ENCODE assay signal across 17 cellular contexts in the genomic region with DNA sequence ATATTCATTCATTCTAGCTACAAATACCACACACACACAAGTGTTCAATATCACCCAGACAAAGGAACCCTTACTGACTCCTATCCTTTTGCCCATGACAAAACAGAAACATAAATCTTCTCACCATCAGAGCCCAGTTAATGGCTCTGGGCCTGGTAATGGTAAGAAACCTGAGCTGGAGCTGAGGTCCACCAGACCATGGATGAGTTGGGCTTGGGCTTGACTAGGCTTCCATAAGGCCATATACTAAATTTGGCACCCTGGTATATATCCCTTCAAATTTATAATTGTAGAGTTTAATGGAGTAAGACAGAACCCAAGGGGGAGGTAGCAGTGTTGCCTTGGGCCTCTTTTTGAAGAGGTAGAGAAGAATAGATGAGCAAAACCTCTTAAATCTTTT. TPM values are rescaled to one million over a fixed set of nuclear protein-coding genes. Genes with fewer than 3 reads are reported as not detected.
"Had no signal": no experiment of that assay in that cellular context is flagged by ENCODE, and none has a peak within 500 bp of the region (broad histone marks: within the 10 kb centered on the region; RNA-seq: fewer than 3 reads in every experiment).

No MANE protein-coding gene starts in this region.

- H3K79me2 ChIP-seq: hepatocyte had no signal

- H3K4me3 ChIP-seq: colonic mucosa, hepatocyte, left lung, mucosa of descending colon, pancreas, upper lobe of left lung had no signal

- H3K27ac ChIP-seq: colonic mucosa, hepatocyte, left lung, pancreas, upper lobe of left lung, WERI-Rb-1 had no signal

- H3K9me3 Mint-ChIP-seq: activated CD4-positive, alpha-beta memory T cell treated with anti-CD3 and anti-CD28 coated beads for 36 hours; activated naive CD4-positive, alpha-beta T cell treated with anti-CD3 and anti-CD28 coated beads, Interleukin-2, amount 50 U/mL, for 72 hours; activated T-cell treated with anti-CD3 and anti-CD28 coated beads, Interleukin-2, amount 50 U/mL, for 4 hours; stimulated activated naive CD8-positive, alpha-beta T cell treated with anti-CD3 and anti-CD28 coated beads, Interleukin-15, Interleukin-2, amounts not matched to agents 100 ng/mL and 50 ng/mL, for 24 hours had no signal

- H3K4me3 Mint-ChIP-seq: activated CD4-positive, alpha-beta memory T cell treated with anti-CD3 and anti-CD28 coated beads for 36 hours; activated CD4-positive, alpha-beta T cell treated with anti-CD3 and anti-CD28 coated beads for 36 hours; activated T-cell treated with anti-CD3 and anti-CD28 coated beads, Interleukin-2, amount 50 U/mL, for 4 hours; naive thymus-derived CD4-positive, alpha-beta T cell; stimulated activated naive CD8-positive, alpha-beta T cell treated with anti-CD3 and anti-CD28 coated beads, Interleukin-15, Interleukin-2, amounts not matched to agents 100 ng/mL and 50 ng/mL, for 24 hours had no signal

- H3K4me1 Mint-ChIP-seq: activated CD4-positive, alpha-beta T cell treated with anti-CD3 and anti-CD28 coated beads for 36 hours; naive thymus-derived CD4-positive, alpha-beta T cell had no signal

- H3K9me3 ChIP-seq: colonic mucosa, left lung, mucosa of descending colon, pancreas, upper lobe of left lung had no signal

- ATAC-seq: activated CD4-positive, alpha-beta T cell treated with anti-CD3 and anti-CD28 coated beads for 36 hours; activated naive CD4-positive, alpha-beta T cell treated with anti-CD3 and anti-CD28 coated beads, Interleukin-2, amount 50 U/mL, for 72 hours; activated T-cell treated with anti-CD3 and anti-CD28 coated beads, Interleukin-2, amount 50 U/mL, for 4 hours; esophagus mucosa; left lung; mucosa of descending colon; naive thymus-derived CD4-positive, alpha-beta T cell; pancreas; sciatic nerve had no signal

- H3K27ac Mint-ChIP-seq: activated CD4-positive, alpha-beta memory T cell treated with anti-CD3 and anti-CD28 coated beads for 36 hours; activated CD4-positive, alpha-beta T cell treated with anti-CD3 and anti-CD28 coated beads for 36 hours; activated naive CD4-positive, alpha-beta T cell treated with anti-CD3 and anti-CD28 coated beads, Interleukin-2, amount 50 U/mL, for 72 hours; naive thymus-derived CD4-positive, alpha-beta T cell; stimulated activated naive CD8-positive, alpha-beta T cell treated with anti-CD3 and anti-CD28 coated beads, Interleukin-15, Interleukin-2, amounts not matched to agents 100 ng/mL and 50 ng/mL, for 24 hours had no signal

- H3K27me3 Mint-ChIP-seq: activated CD4-positive, alpha-beta memory T cell treated with anti-CD3 and anti-CD28 coated beads for 36 hours; activated CD4-positive, alpha-beta T cell treated with anti-CD3 and anti-CD28 coated beads for 36 hours; stimulated activated naive CD8-positive, alpha-beta T cell treated with anti-CD3 and anti-CD28 coated beads, Interleukin-15, Interleukin-2, amounts not matched to agents 100 ng/mL and 50 ng/mL, for 24 hours had no signal

- DNase-seq: activated CD4-positive, alpha-beta memory T cell treated with anti-CD3 and anti-CD28 coated beads for 36 hours; activated CD4-positive, alpha-beta T cell treated with anti-CD3 and anti-CD28 coated beads for 36 hours; activated effector memory CD4-positive, alpha-beta T cell treated with Interleukin-2 at 50 U/mL for 16 hours; activated T-cell treated with anti-CD3 and anti-CD28 coated beads, Interleukin-2, amount 50 U/mL, for 4 hours; colonic mucosa; kidney; left lung; mucosa of descending colon; naive thymus-derived CD4-positive, alpha-beta T cell; pancreas; upper lobe of left lung; WERI-Rb-1 had no signal

- H3K4me2 ChIP-seq: hepatocyte had no signal

- H3K27me3 ChIP-seq: colonic mucosa, hepatocyte, left lung, pancreas, upper lobe of left lung had no signal

- H3K36me3 ChIP-seq: colonic mucosa, left lung, pancreas, upper lobe of left lung, WERI-Rb-1 had no signal

RNA-seq across cellular contexts. Expression of gene GPR176, which starts 29.4 kb away (rescaled TPM):
- polyA plus RNA-seq: naive thymus-derived CD4-positive, alpha-beta T cell had no signal
